9 cellular contexts compared by ENCODE assay signal in the genomic region with DNA sequence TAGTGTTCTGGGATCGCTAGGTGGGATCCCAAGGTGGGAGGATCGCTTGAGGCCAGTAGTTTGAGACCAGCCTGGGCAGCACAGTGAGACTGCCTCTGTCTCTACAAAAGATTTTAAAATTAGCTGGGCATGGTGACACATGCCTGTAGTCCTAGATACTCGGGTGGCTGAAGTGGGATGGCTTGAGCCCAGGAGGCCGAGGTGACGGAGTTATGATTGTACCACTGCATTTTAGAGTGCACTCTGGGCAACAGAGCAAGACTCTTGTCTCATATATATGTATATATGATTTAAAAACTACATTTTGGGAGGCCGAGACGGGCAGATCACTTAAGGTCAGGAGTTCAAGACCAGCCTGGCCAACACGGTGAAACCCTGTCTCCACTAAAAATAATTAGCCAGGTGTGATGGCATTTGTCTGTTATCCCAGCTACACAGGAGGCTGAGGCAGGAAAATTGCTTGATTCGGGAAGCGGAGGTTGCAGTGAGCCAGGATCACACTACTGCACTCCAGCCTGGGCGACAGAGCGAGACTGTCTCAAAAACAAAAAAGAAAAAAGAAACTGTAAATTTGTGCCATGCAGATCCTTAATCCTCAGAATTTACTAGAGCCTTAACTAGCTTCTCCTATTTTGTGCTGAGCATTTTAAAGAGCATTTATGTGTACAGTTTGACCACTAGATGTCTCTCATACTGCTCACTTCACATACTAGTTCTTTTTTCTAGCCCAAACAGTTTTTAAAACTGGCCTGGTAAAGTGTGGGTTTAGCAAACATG.
DNase-seq lines count a peak whose midpoint lies in the region; ATAC-seq and TF ChIP-seq lines count a peak whose summit lies in the region.
"Had no signal": no experiment of that assay in that cellular context is flagged by ENCODE, and none has a peak within 500 bp of the region (broad histone marks: within the 10 kb centered on the region; RNA-seq: fewer than 3 reads in every experiment).

No MANE protein-coding gene starts in this region.

- H3K9me3 Mint-ChIP-seq in nephron: no peaks in the 10 kb centered on the region

- H3K36me3 ChIP-seq in esophagus squamous epithelium: peaks cover 0 to 34% (median 0%) of the 10 kb centered on the region in 3 donors
- H3K36me3 ChIP-seq: HAP-1 had no signal

- H3K27ac ChIP-seq in esophagus squamous epithelium: no peak overlapping the region

- no peak overlapping the region for H3K4me3 Mint-ChIP-seq in nephron

- intact Hi-C loops in esophagus squamous epithelium (cut with DNase I): loop anchor here (5.0 kb wide), 1 partner anchor 216 kb away; no protein-coding TSS in a partner anchor

- H3K27me3 Mint-ChIP-seq in nephron (ENCODE audit: low read depth): no peaks in the 10 kb centered on the region

- WGBS in esophagus squamous epithelium, 2 donors: 77 to 81% methylated on average over 11 of the region's 12 CpGs

- H3K4me1 Mint-ChIP-seq in nephron: no peaks in the 10 kb centered on the region

- peak; percentile 82 for ATAC-seq in GM18868 (IDR thresholded peaks at IDR 0.05; ENCODE audit: unreplicated experiment)

- H3K9me3 ChIP-seq in esophagus squamous epithelium: no peaks in the 10 kb centered on the region
- H3K9me3 ChIP-seq: HAP-1 had no signal

- H3K27ac Mint-ChIP-seq in nephron: no peak overlapping the region

- DNase-seq in Ammon's horn (ENCODE audit: low spot score) (peak; percentile 75), SK-MEL-5 (ENCODE audit: low read depth, low spot score) (peak; percentile 74), esophagus squamous epithelium (lab: John Stamatoyannopoulos, UW) (no peak), T-helper 9 cell (no peak)
- no peak for DNase-seq in stimulated activated CD4-positive, alpha-beta T cell treated with anti-CD3 and anti-CD28 coated beads, Interleukin-12 subunit alpha, Interleukin-12 subunit beta, amount 100 ng/mL, for 4 hours

- H3K36me3 Mint-ChIP-seq in nephron (ENCODE audit: low read depth): peaks cover 13% of the 10 kb centered on the region

- no peaks in the 10 kb centered on the region for H3K4me1 ChIP-seq in esophagus squamous epithelium
- H3K4me1 ChIP-seq: HAP-1 had no signal

- in situ Hi-C loops in SK-MEL-5 (cut with HindIII; ENCODE audit: low pct_unique_long_range_greater_than_20kb, low sequenced_read_pairs): no loop called here

- TF ChIP-seq POLR2A in esophagus squamous epithelium (IDR thresholded peaks at IDR 0.05): no peak

- no peak overlapping the region for H3K4me3 ChIP-seq in esophagus squamous epithelium
- H3K4me3 ChIP-seq: HAP-1 had no signal

- H3K27me3 ChIP-seq in esophagus squamous epithelium: no peaks in the 10 kb centered on the region

- TF ChIP-seq CTCF in LNCAP (IDR thresholded peaks at IDR 0.05) (peak; percentile 68), esophagus squamous epithelium (IDR thresholded peaks at IDR 0.05) (peak; percentile 35 to 74 (median 61)), nephron (IDR thresholded peaks at IDR 0.05; ENCODE audit: unreplicated experiment in 3 of 3) (peak; percentile 56 to 69 (median 68))

Comparison
In these comparisons a context has a peak if more than half of its experiments do, and no peak if none do; other contexts are left out.
1. DNase-seq: peak in Ammon's horn (single experiment) and SK-MEL-5 (single experiment); none in esophagus squamous epithelium (single experiment), T-helper 9 cell (single experiment) and stimulated activated CD4-positive, alpha-beta T cell treated with anti-CD3 and anti-CD28 coated beads, Interleukin-12 subunit alpha, Interleukin-12 subunit beta, amount 100 ng/mL, for 4 hours (single experiment).
2. Peak in every context shown above with its lines, with median percentiles within 50 percentile points of each other: CTCF ChIP-seq.